17 cellular contexts compared by ENCODE assay signal in the genomic region with DNA sequence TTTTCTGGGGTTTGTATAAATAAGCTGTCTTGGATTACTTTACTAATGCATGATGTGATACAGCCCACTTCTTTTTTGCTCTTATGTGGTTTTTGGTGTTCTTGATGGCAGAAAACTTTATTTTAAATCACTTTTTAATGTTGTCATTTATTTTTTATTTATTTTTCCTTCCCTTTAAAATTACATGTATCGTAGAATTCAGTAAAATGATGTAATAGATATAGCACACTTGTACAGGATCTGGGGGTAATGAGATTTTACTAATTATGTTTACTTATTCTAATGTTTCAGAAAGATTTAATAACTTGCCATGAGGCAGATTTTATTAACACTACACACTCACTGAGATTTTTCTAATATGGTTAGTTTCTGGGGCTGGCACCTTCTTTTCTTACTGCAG. TPM values are rescaled to one million over a fixed set of nuclear protein-coding genes. Genes with fewer than 3 reads are reported as not detected.
DNase-seq lines count a peak whose midpoint lies in the region; ATAC-seq, FAIRE-seq and TF ChIP-seq lines count a peak whose summit lies in the region.
"Had no signal": no experiment of that assay in that cellular context is flagged by ENCODE, and none has a peak within 500 bp of the region (broad histone marks: within the 10 kb centered on the region; RNA-seq: fewer than 3 reads in every experiment).

No MANE protein-coding gene starts in this region.

- H3K79me2 ChIP-seq in GM23338 (replicated peaks; ENCODE audit: insufficient read depth): peaks cover 89% of the 10 kb centered on the region

- FAIRE-seq in pancreas (lab: Jason Lieb, UNC): peak; percentile 43

- no peak for DNase-seq in CD4-positive, CD25-positive, alpha-beta regulatory T cell
- DNase-seq in GM23338 (ENCODE audit: low spot score): no peak
- DNase-seq in chondrocyte (ENCODE audit: low spot score): no peak
- no peak for DNase-seq in pancreas
- no peak for DNase-seq in erythroblast (lab: John Stamatoyannopoulos, UW)
- DNase-seq: activated CD8-positive, alpha-beta memory T cell treated with anti-CD3 and anti-CD28 coated beads, Interleukin-2, amount 50 U/mL, for 4 hours; activated naive CD8-positive, alpha-beta T cell treated with anti-CD3 and anti-CD28 coated beads, Interleukin-2, amount 50 U/mL, for 24 hours; cerebellar nuclear complex; NK-92 treated with Interleukin-12 subunit alpha and Interleukin-12 subunit beta, amount 100 ng/mL, for 24 hours; stimulated activated naive CD8-positive, alpha-beta T cell treated with anti-CD3 and anti-CD28 coated beads, Interleukin-15, Interleukin-2, amounts not matched to agents 100 U/mL and 50 U/mL, for 24 hours had no signal

- H3K36me3 Mint-ChIP-seq in CD4-positive, CD25-positive, alpha-beta regulatory T cell: peaks cover 3% of the 10 kb centered on the region
- H3K36me3 Mint-ChIP-seq in GM23338 (ENCODE audit: low read depth): peaks cover 18% of the 10 kb centered on the region; the same call in 2 of the 3 replicates
- H3K36me3 Mint-ChIP-seq in chondrocyte (ENCODE audit: low read depth): no peaks in the 10 kb centered on the region

- no peaks in the 10 kb centered on the region for H3K9me2 ChIP-seq in GM23338 (ENCODE audit: insufficient read depth)

- TF ChIP-seq POLR2A in erythroblast (IDR thresholded peaks at IDR 0.05; ENCODE audit: low read length) (no peak), GM18505 (IDR thresholded peaks at IDR 0.05; ENCODE audit: borderline replicate concordance, extremely low read depth, insufficient read depth, insufficient read length) (no peak)

- H3K4me2 ChIP-seq in GM23338: no peak overlapping the region

- peaks cover 5% of the 10 kb centered on the region; the same call in 1 of the 2 replicates for H4K20me1 ChIP-seq in GM23338 (replicated peaks; ENCODE audit: insufficient read depth)

- H3K27ac ChIP-seq in CD4-positive, CD25-positive, alpha-beta regulatory T cell (ENCODE audit: insufficient read depth, low read length, poor library complexity, severe bottlenecking): peak overlapping the region; percentile 45
- H3K27ac ChIP-seq in GM23338 (ENCODE audit: low read depth): no peak overlapping the region
- no peak overlapping the region for H3K27ac ChIP-seq in pancreas

- H3K36me3 ChIP-seq in CD4-positive, CD25-positive, alpha-beta regulatory T cell (ENCODE audit: control insufficient read depth, insufficient read depth, low read length): peaks cover 3% of the 10 kb centered on the region
- H3K36me3 ChIP-seq in GM23338 (ENCODE audit: insufficient read depth) (peaks cover 1% of the 10 kb centered on the region; the same call in 1 of the 2 replicates), pancreas (no peaks in the 10 kb centered on the region)
- H3K36me3 ChIP-seq: WERI-Rb-1 had no signal

- H3K27me3 Mint-ChIP-seq in CD4-positive, CD25-positive, alpha-beta regulatory T cell: no peaks in the 10 kb centered on the region
- H3K27me3 Mint-ChIP-seq in GM23338 (ENCODE audit: insufficient read depth, low read depth, poor library complexity) (no peaks in the 10 kb centered on the region), chondrocyte (ENCODE audit: low read depth) (no peaks in the 10 kb centered on the region)
- H3K27me3 Mint-ChIP-seq: activated naive CD8-positive, alpha-beta T cell treated with anti-CD3 and anti-CD28 coated beads, Interleukin-2, amount 50 U/mL, for 24 hours had no signal

- H3K4me3 ChIP-seq in CD4-positive, CD25-positive, alpha-beta regulatory T cell (ENCODE audit: low read depth, low read length): peak overlapping the region; percentile 34
- H3K4me3 ChIP-seq in GM23338 (no peak overlapping the region), pancreas (no peak overlapping the region)
- H3K4me3 ChIP-seq: mucosa of descending colon had no signal

- no peaks in the 10 kb centered on the region for H3F3A ChIP-seq in GM23338 (replicated peaks; ENCODE audit: low read depth)

- no peak overlapping the region for H2AFZ ChIP-seq in GM23338

- WGBS in pancreas, 2 donors: 87 to 93% methylated on average over 1 of the region's 1 CpG

- H3K4me1 ChIP-seq in CD4-positive, CD25-positive, alpha-beta regulatory T cell (ENCODE audit: control insufficient read depth, insufficient read depth, low read length, poor library complexity, severe bottlenecking): peaks cover 14% of the 10 kb centered on the region
- 0 out of 2 replicates have a peak, but pooled peaks cover 7% of the 10 kb centered on the region for H3K4me1 ChIP-seq in GM23338 (ENCODE audit: insufficient read depth)
- H3K4me1 ChIP-seq in pancreas: peaks cover 9 to 45% (median 15%) of the 10 kb centered on the region in 3 donors

- H3K4me3 Mint-ChIP-seq in CD4-positive, CD25-positive, alpha-beta regulatory T cell: peak overlapping the region in 2 of 4 donors; percentile 77 to 82
- H3K4me3 Mint-ChIP-seq in GM23338 (no peak overlapping the region), chondrocyte (ENCODE audit: unreplicated experiment) (peak overlapping the region; percentile 68)

- no peaks in the 10 kb centered on the region for H3K9me3 Mint-ChIP-seq in CD4-positive, CD25-positive, alpha-beta regulatory T cell
- H3K9me3 Mint-ChIP-seq in GM23338 (peaks cover 13% of the 10 kb centered on the region; the same call in 2 of the 3 replicates), chondrocyte (ENCODE audit: low read depth) (no peaks in the 10 kb centered on the region)
- H3K9me3 Mint-ChIP-seq: activated naive CD8-positive, alpha-beta T cell treated with anti-CD3 and anti-CD28 coated beads, Interleukin-2, amount 50 U/mL, for 24 hours had no signal

- TF ChIP-seq CTCF in GM23338 (conservative IDR thresholded peaks at IDR 0.05; ENCODE audit: low read depth in 2 of 2) (no peak), chondrocyte (IDR thresholded peaks at IDR 0.05) (no peak), pancreas (IDR thresholded peaks at IDR 0.05) (no peak)

- no peak for ATAC-seq in CD4-positive, CD25-positive, alpha-beta regulatory T cell (ENCODE audit: low read depth in 2 of 2)
- ATAC-seq in GM23338: no peak
- ATAC-seq in pancreas: no peak
- no peak for ATAC-seq in GM18868 (IDR thresholded peaks at IDR 0.05; ENCODE audit: unreplicated experiment)
- ATAC-seq in HG03280 (IDR thresholded peaks at IDR 0.05; ENCODE audit: unreplicated experiment): no peak
- no peak for ATAC-seq in GM18505 (IDR thresholded peaks at IDR 0.05; ENCODE audit: unreplicated experiment)

- H3K27me3 ChIP-seq in CD4-positive, CD25-positive, alpha-beta regulatory T cell (ENCODE audit: control insufficient read depth, insufficient read depth, low read length): no peaks in the 10 kb centered on the region
- H3K27me3 ChIP-seq in GM23338 (ENCODE audit: insufficient read depth): no peaks in the 10 kb centered on the region
- no peaks in the 10 kb centered on the region for H3K27me3 ChIP-seq in pancreas
- H3K27me3 ChIP-seq: esophagus muscularis mucosa had no signal

- H3K9me3 ChIP-seq in CD4-positive, CD25-positive, alpha-beta regulatory T cell (ENCODE audit: control insufficient read depth in 2 of 2, low read length in 2 of 2): peaks cover 0 to under 1% of the 10 kb centered on the region in 2 experiments
- no peaks in the 10 kb centered on the region for H3K9me3 ChIP-seq in pancreas
- H3K9me3 ChIP-seq: esophagus muscularis mucosa had no signal

- intact Hi-C loops in pancreas (cut with DNase I): no loop called here

- H3K4me1 Mint-ChIP-seq in CD4-positive, CD25-positive, alpha-beta regulatory T cell: peaks cover 53 to 75% (median 65%) of the 10 kb centered on the region in 4 donors
- H3K4me1 Mint-ChIP-seq in GM23338 (peaks cover 30% of the 10 kb centered on the region; the same call in 2 of the 3 replicates), chondrocyte (ENCODE audit: low read depth) (peaks cover 80% of the 10 kb centered on the region)

- H3K27ac Mint-ChIP-seq in CD4-positive, CD25-positive, alpha-beta regulatory T cell: peak overlapping the region in 2 of 3 donors; percentile 14 to 65
- H3K27ac Mint-ChIP-seq in GM23338 (peak overlapping the region; percentile 61; the same call in 1 of the 2 replicates), chondrocyte (ENCODE audit: unreplicated experiment) (peak overlapping the region; percentile 89)
- H3K27ac Mint-ChIP-seq: activated naive CD8-positive, alpha-beta T cell treated with anti-CD3 and anti-CD28 coated beads, Interleukin-2, amount 50 U/mL, for 24 hours had no signal

TF ChIP-seq in GM23338, 12 proteins besides CTCF, POLR2A, EP300 and RAD21 (continues in another document):
- TF ChIP-seq EZH2 (IDR thresholded peaks at IDR 0.05; ENCODE audit: low read depth, unreplicated experiment) (no peak), STAT1 (IDR thresholded peaks at IDR 0.05; ENCODE audit: unreplicated experiment) (no peak), NANOG (IDR thresholded peaks at IDR 0.05; ENCODE audit: borderline replicate concordance) (no peak)

RNA-seq across cellular contexts. Expression of a gene that starts 0.7 kb away (rescaled TPM):
- total RNA-seq in CD4-positive, CD25-positive, alpha-beta regulatory T cell: 0.30 TPM
- polyA plus RNA-seq in CD4-positive, CD25-positive, alpha-beta regulatory T cell: 1 to 10 TPM in 1 of 4 donors, under 1 TPM in 3; 0.61 to 1.2 (median 0.90) TPM
- not detected in 2 replicates for total RNA-seq in GM23338 (2014; rRNA removed; shearing (Covaris generic))
- 0.82 and 1.2 TPM in 2 replicates for polyA plus RNA-seq in GM23338 (2016; fragmentation: Nextera tagmentation; extraction: Ambion mirVana)
- total RNA-seq in chondrocyte: 7.6 to 13.5 TPM (median 7.9 TPM) in 3 replicates
- under 1 TPM; 0.20 to 0.76 (median 0.34) TPM for total RNA-seq in pancreas
- under 1 TPM; 0.27 to 0.99 TPM for polyA plus RNA-seq in pancreas
- total RNA-seq: G401 had no signal
